Comparison of ENCODE assay signal across 8 cellular contexts in the genomic region with DNA sequence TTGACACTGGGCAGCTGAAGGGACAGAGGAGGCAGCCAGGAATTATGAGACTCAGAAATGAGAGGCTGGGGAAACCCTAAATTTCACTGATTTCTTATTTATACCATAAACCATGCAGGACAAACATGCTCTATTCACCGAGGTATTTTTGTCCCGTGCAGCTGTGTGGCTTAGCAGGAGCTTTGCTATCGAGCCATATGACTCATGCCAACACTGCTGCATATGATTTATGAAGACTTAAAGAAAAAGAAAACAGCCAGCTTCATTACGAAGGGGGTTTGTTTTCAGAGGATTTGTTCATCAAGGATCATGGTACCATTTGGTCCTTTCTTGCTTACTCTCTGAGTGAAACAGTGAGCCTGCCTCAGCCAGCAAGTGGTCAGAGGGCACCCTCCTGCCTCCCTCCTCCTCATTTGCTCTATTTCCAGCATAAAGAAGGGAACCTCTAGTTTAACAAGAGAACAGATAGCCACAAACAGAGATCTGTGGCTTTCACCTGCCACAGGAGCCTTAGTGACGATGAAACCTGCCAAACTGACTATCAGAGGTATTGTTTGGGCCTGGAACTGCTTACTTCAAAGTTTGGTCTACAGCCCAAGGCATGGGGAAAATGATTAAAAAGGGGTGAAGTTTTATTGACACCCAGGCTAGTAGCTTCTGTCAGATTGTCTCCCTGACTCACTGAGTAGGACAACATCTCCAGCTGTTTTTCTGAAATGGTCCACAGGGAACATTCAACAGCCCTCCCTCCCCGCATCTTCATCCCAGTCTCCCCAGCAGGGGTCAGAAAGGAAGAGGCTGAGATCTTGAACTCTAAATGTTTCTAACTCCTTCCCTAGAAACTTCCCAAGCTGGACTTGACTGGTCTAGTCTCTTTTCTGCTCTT.
DNase-seq lines count a peak whose midpoint lies in the region; ATAC-seq and TF ChIP-seq lines count a peak whose summit lies in the region.

No MANE protein-coding gene starts in this region.

- H3K9me3 ChIP-seq in mesenchymal stem cell (ENCODE audit: control insufficient read depth, low read length): no peaks in the 10 kb centered on the region
- H3K9me3 ChIP-seq in MM.1S (replicated peaks; ENCODE audit: insufficient read depth, low read length): no peaks in the 10 kb centered on the region

- H3K9ac ChIP-seq in KMS-11 (no peak overlapping the region), mesenchymal stem cell (ENCODE audit: low read length) (no peak overlapping the region), MM.1S (ENCODE audit: low read length) (no peak overlapping the region)

- H3K4me1 ChIP-seq in KMS-11 (ENCODE audit: low read depth, poor library complexity, severe bottlenecking) (peaks cover 57% of the 10 kb centered on the region), mesenchymal stem cell (ENCODE audit: control insufficient read depth, insufficient read depth, low read depth, low read length) (peaks cover 18% of the 10 kb centered on the region), MM.1S (ENCODE audit: low read length) (no peaks in the 10 kb centered on the region)

- peak overlapping the region; percentile 32 for H3K4me3 Mint-ChIP-seq in activated naive CD8-positive, alpha-beta T cell treated with anti-CD3 and anti-CD28 coated beads, Interleukin-2, amount 50 U/mL, for 24 hours

- H3K27ac Mint-ChIP-seq in activated naive CD8-positive, alpha-beta T cell treated with anti-CD3 and anti-CD28 coated beads, Interleukin-2, amount 50 U/mL, for 24 hours: peak overlapping the region; percentile 67

- peak overlapping the region; percentile 2 for H2BK120ac ChIP-seq in mesenchymal stem cell (ENCODE audit: low read depth, low read length)

- no peaks in the 10 kb centered on the region for H3K36me3 ChIP-seq in KMS-11 (ENCODE audit: insufficient read depth)
- no peaks in the 10 kb centered on the region for H3K36me3 ChIP-seq in mesenchymal stem cell (ENCODE audit: control insufficient read depth in 1 of 2, insufficient read depth in 2 of 2, low read depth in 1 of 2, low read length in 2 of 2)
- no peaks in the 10 kb centered on the region for H3K36me3 ChIP-seq in MM.1S (replicated peaks; ENCODE audit: insufficient read depth, low read length)

- H4K20me1 ChIP-seq in KMS-11 (ENCODE audit: insufficient read depth) (no peaks in the 10 kb centered on the region), MM.1S (ENCODE audit: insufficient read depth, low read length) (no peaks in the 10 kb centered on the region)

- H2AK5ac ChIP-seq in mesenchymal stem cell (ENCODE audit: low read length, severe bottlenecking): no peak overlapping the region

- no peaks in the 10 kb centered on the region for H3F3A ChIP-seq in MM.1S (ENCODE audit: insufficient read depth, low read length)

- 29% methylated on average over 6 of the region's 6 CpGs for WGBS in mesenchymal stem cell

- H3K4me1 Mint-ChIP-seq in activated naive CD8-positive, alpha-beta T cell treated with anti-CD3 and anti-CD28 coated beads, Interleukin-2, amount 50 U/mL, for 24 hours: peaks cover 25% of the 10 kb centered on the region

- peak; percentile 68 for DNase-seq in AG10803 (ENCODE audit: low read depth)
- DNase-seq in activated naive CD8-positive, alpha-beta T cell treated with anti-CD3 and anti-CD28 coated beads, Interleukin-2, amount 50 U/mL, for 24 hours: no peak
- peak; percentile 81 for DNase-seq in mesenchymal stem cell
- no peak for DNase-seq in GM13976 (ENCODE audit: low spot score)
- no peak for DNase-seq in NCI-H1417 treated with DMSO at 0.1 percent for 48 hours (lab: John Stamatoyannopoulos, UW)
- DNase-seq in MM.1S: no peak
- no peak for DNase-seq in medulla oblongata (ENCODE audit: extremely low spot score)

- H2BK12ac ChIP-seq in mesenchymal stem cell (ENCODE audit: low read length in 2 of 2): no peak overlapping the region

- H2AFZ ChIP-seq in KMS-11 (ENCODE audit: low read depth): peak overlapping the region; percentile 42
- peak overlapping the region; percentile 36 for H2AFZ ChIP-seq in mesenchymal stem cell (ENCODE audit: low read depth, low read length)
- no peak overlapping the region for H2AFZ ChIP-seq in MM.1S (ENCODE audit: low read length)

- H3K18ac ChIP-seq in mesenchymal stem cell (ENCODE audit: low read depth in 1 of 2, low read length in 2 of 2): peak overlapping the region; percentile 55 to 59

- H3K9me3 Mint-ChIP-seq in activated naive CD8-positive, alpha-beta T cell treated with anti-CD3 and anti-CD28 coated beads, Interleukin-2, amount 50 U/mL, for 24 hours: no peaks in the 10 kb centered on the region

- H3K36me3 Mint-ChIP-seq in activated naive CD8-positive, alpha-beta T cell treated with anti-CD3 and anti-CD28 coated beads, Interleukin-2, amount 50 U/mL, for 24 hours (ENCODE audit: low read depth): no peaks in the 10 kb centered on the region

- H4K91ac ChIP-seq in mesenchymal stem cell (ENCODE audit: low read length): no peak overlapping the region

- peak overlapping the region; percentile 42; the same call in 1 of the 2 replicates for H3K27ac ChIP-seq in KMS-11
- H3K27ac ChIP-seq in mesenchymal stem cell (ENCODE audit: low read length, poor library complexity, severe bottlenecking): no peak overlapping the region
- no peak overlapping the region for H3K27ac ChIP-seq in MM.1S (ENCODE audit: low read length)

- TF ChIP-seq CTCF in AG10803 (conservative IDR thresholded peaks at IDR 0.05; ENCODE audit: low read length) (peak; percentile 9; the same call in 1 of the 2 replicates), KMS-11 (conservative IDR thresholded peaks at IDR 0.05; ENCODE audit: low read depth, low read length) (no peak), GM13976 (IDR thresholded peaks at IDR 0.05; ENCODE audit: borderline replicate concordance, control extremely low read depth, extremely low read depth, insufficient read depth, missing control alignments) (no peak), MM.1S (IDR thresholded peaks at IDR 0.05; ENCODE audit: low read length) (no peak)

- H3K79me1 ChIP-seq in mesenchymal stem cell (replicated peaks; ENCODE audit: low read length, poor library complexity, severe bottlenecking): no peaks in the 10 kb centered on the region

- H3K4me3 ChIP-seq in AG10803 (ENCODE audit: low read length) (no peak overlapping the region), KMS-11 (IDR thresholded peaks at IDR 0.05; ENCODE audit: insufficient read depth, low read depth, low read length) (no peak overlapping the region), mesenchymal stem cell (ENCODE audit: insufficient read depth in 1 of 2, low read depth in 1 of 2, low read length in 2 of 2) (no peak overlapping the region), MM.1S (ENCODE audit: low read length) (no peak overlapping the region)

- H3K79me2 ChIP-seq in KMS-11 (ENCODE audit: insufficient read depth, low read depth) (no peaks in the 10 kb centered on the region), MM.1S (ENCODE audit: low read length) (no peaks in the 10 kb centered on the region)

- H3K4me2 ChIP-seq in KMS-11 (peak overlapping the region; percentile 8), mesenchymal stem cell (ENCODE audit: low read length, poor library complexity, severe bottlenecking) (no peak overlapping the region), MM.1S (ENCODE audit: low read depth, low read length) (no peak overlapping the region)

- H3K27me3 Mint-ChIP-seq in activated naive CD8-positive, alpha-beta T cell treated with anti-CD3 and anti-CD28 coated beads, Interleukin-2, amount 50 U/mL, for 24 hours: peaks cover 2% of the 10 kb centered on the region

- H3K27me3 ChIP-seq in KMS-11 (ENCODE audit: insufficient read depth, low read depth) (no peaks in the 10 kb centered on the region), mesenchymal stem cell (ENCODE audit: control insufficient read depth in 1 of 2, insufficient read depth in 1 of 2, low read length in 2 of 2) (no peaks in the 10 kb centered on the region), MM.1S (replicated peaks; ENCODE audit: insufficient read depth, low read length) (no peaks in the 10 kb centered on the region)

- no peak overlapping the region for H3K23ac ChIP-seq in mesenchymal stem cell (ENCODE audit: low read length in 2 of 2)

- in situ Hi-C loops in GM13976 (cut with MboI; ENCODE audit: low sequenced_read_pairs, unreplicated experiment): no loop called here

- ATAC-seq in activated naive CD8-positive, alpha-beta T cell treated with anti-CD3 and anti-CD28 coated beads, Interleukin-2, amount 50 U/mL, for 24 hours: peak; percentile 50

- no peaks in the 10 kb centered on the region for H3K9me2 ChIP-seq in MM.1S (replicated peaks; ENCODE audit: insufficient read depth, low read length)

- H4K8ac ChIP-seq in mesenchymal stem cell (ENCODE audit: low read length): no peak overlapping the region

- H3K14ac ChIP-seq in mesenchymal stem cell (ENCODE audit: low read length in 2 of 2): no peak overlapping the region

- no peak overlapping the region for H2BK5ac ChIP-seq in mesenchymal stem cell (ENCODE audit: low read depth, low read length, poor library complexity, severe bottlenecking)

- H3K4ac ChIP-seq in mesenchymal stem cell (ENCODE audit: low read depth in 1 of 2, low read length in 2 of 2): peak overlapping the region in 1 of 2 experiments; percentile 74

- H2BK15ac ChIP-seq in mesenchymal stem cell (ENCODE audit: low read depth, poor library complexity, severe bottlenecking): peak overlapping the region; percentile 63

Comparison
In these comparisons a context has a peak if more than half of its experiments do, and no peak if none do; other contexts are left out.
1. DNase-seq: peak in AG10803 (single experiment) and mesenchymal stem cell (single experiment); none in activated naive CD8-positive, alpha-beta T cell treated with anti-CD3 and anti-CD28 coated beads, Interleukin-2, amount 50 U/mL, for 24 hours (single experiment), GM13976 (single experiment), NCI-H1417 treated with DMSO at 0.1 percent for 48 hours (single experiment), MM.1S (single experiment) and medulla oblongata (single experiment).